In genomic region chr2:200349868-200350267, GRCh38 we compare ENCODE assay signal across 24 cellular contexts. TPM values are rescaled to one million over a fixed set of nuclear protein-coding genes. Genes with fewer than 3 reads are reported as not detected.
DNase-seq lines count a peak whose midpoint lies in the region; ATAC-seq and TF ChIP-seq lines count a peak whose summit lies in the region.
"Had no signal": no experiment of that assay in that cellular context is flagged by ENCODE, and none has a peak within 500 bp of the region (broad histone marks: within the 10 kb centered on the region; RNA-seq: fewer than 3 reads in every experiment).

No MANE protein-coding gene starts in this region.

- no peaks in the 10 kb centered on the region for H3K9me3 ChIP-seq in BLaER1
- H3K9me3 ChIP-seq in IMR-90 (ENCODE audit: control insufficient read depth, insufficient read depth, low read length): no peaks in the 10 kb centered on the region
- H3K9me3 ChIP-seq in neural progenitor cell (ENCODE audit: low read depth): no peaks in the 10 kb centered on the region
- no peaks in the 10 kb centered on the region for H3K9me3 ChIP-seq in heart left ventricle
- H3K9me3 ChIP-seq: SK-N-SH had no signal

- peak overlapping the region; percentile 30 for H2BK5ac ChIP-seq in IMR-90 (ENCODE audit: low read depth, low read length, poor library complexity, severe bottlenecking)

- peaks cover 5% of the 10 kb centered on the region for H3K9me3 Mint-ChIP-seq in neural progenitor cell
- H3K9me3 Mint-ChIP-seq: CD14-positive monocyte; CD8-positive, alpha-beta memory T cell had no signal

- H4K5ac ChIP-seq in IMR-90 (ENCODE audit: low read depth, low read length): no peak overlapping the region; the same call in 1 of the 2 replicates

- peak overlapping the region; percentile 7 for H3K27ac Mint-ChIP-seq in neural progenitor cell
- H3K27ac Mint-ChIP-seq: B cell; CD8-positive, alpha-beta memory T cell had no signal

- H3K27me3 Mint-ChIP-seq in neural progenitor cell (ENCODE audit: insufficient read depth, low read depth): peaks cover 2% of the 10 kb centered on the region

- BruUV-seq in IMR-90 (replicated peaks; lab: Mats Ljungman, UMichigan): no TSS peak

- H3K27ac ChIP-seq in BLaER1 (no peak overlapping the region), IMR-90 (ENCODE audit: insufficient read depth, low read length) (peak overlapping the region; percentile 3; the same call in 1 of the 2 replicates), neural progenitor cell (no peak overlapping the region), heart left ventricle (no peak overlapping the region)
- H3K27ac ChIP-seq: 22Rv1, HL-60 had no signal

- H3K56ac ChIP-seq in IMR-90 (ENCODE audit: extremely low read depth, insufficient read depth, low read length): no peak overlapping the region

- WGBS in IMR-90 (ENCODE audit: extremely low coverage in 2 of 2, insufficient read length in 1 of 2), 2 experiments: no CpG with 5 or more reads among the region's 3 CpGs
- WGBS in heart left ventricle, 4 donors: 94 to 98% (median 96%) methylated on average over 3 of the region's 3 CpGs

- H3K36me3 ChIP-seq in BLaER1: no peaks in the 10 kb centered on the region
- peaks cover 15% of the 10 kb centered on the region for H3K36me3 ChIP-seq in IMR-90 (ENCODE audit: control insufficient read depth, insufficient read depth, low read length)
- no peaks in the 10 kb centered on the region for H3K36me3 ChIP-seq in neural progenitor cell
- H3K36me3 ChIP-seq in heart left ventricle: no peaks in the 10 kb centered on the region

- no peak overlapping the region; the same call in 1 of the 2 replicates for H3K14ac ChIP-seq in IMR-90 (replicated peaks; ENCODE audit: low read depth, low read length)

- no peak overlapping the region for H2AFZ ChIP-seq in IMR-90 (replicated peaks; ENCODE audit: low read length, poor library complexity)
- H2AFZ ChIP-seq in neural progenitor cell (replicated peaks): no peak overlapping the region

- peaks cover 32 to 89% of the 10 kb centered on the region in 2 experiments for H3K79me1 ChIP-seq in IMR-90 (ENCODE audit: low read depth in 1 of 2, low read length in 2 of 2)

- POLR2A ChIA-PET in IMR-90 (lab: Charles Lee; ENCODE audit: unreplicated experiment): no interaction called here

- H3K9me1 ChIP-seq in IMR-90 (ENCODE audit: insufficient read depth, low read length): peaks cover 20% of the 10 kb centered on the region

- H3K4me2 ChIP-seq in BLaER1 (peak overlapping the region; percentile 46), IMR-90 (ENCODE audit: low read depth, low read length) (no peak overlapping the region), neural progenitor cell (no peak overlapping the region)
- H3K4me2 ChIP-seq: SK-N-SH had no signal

- H4K20me1 ChIP-seq in BLaER1 (no peaks in the 10 kb centered on the region), IMR-90 (ENCODE audit: insufficient read depth, low read length) (peaks cover 34% of the 10 kb centered on the region; the same call in 1 of the 2 replicates), neural progenitor cell (ENCODE audit: low read depth) (no peaks in the 10 kb centered on the region)

- TF ChIP-seq POLR2A in IMR-90 (IDR thresholded peaks at IDR 0.05; ENCODE audit: low read depth, low read length) (no peak), heart left ventricle (IDR thresholded peaks at IDR 0.05) (no peak)

- no peak overlapping the region; the same call in 1 of the 2 replicates for H3K18ac ChIP-seq in IMR-90 (ENCODE audit: low read depth, low read length)

- H3K36me3 Mint-ChIP-seq in neural progenitor cell: peaks cover 15% of the 10 kb centered on the region

- intact Hi-C loops in IMR-90 (cut with micrococcal nuclease) (no loop called here), heart left ventricle (cut with DNase I) (no loop called here)

- H2BK120ac ChIP-seq in IMR-90 (ENCODE audit: low read depth, low read length): no peak overlapping the region

- no peak overlapping the region for H2AK9ac ChIP-seq in IMR-90 (replicated peaks; ENCODE audit: low read depth, low read length, poor library complexity)

- no peak overlapping the region for H3K4ac ChIP-seq in IMR-90 (ENCODE audit: low read depth, low read length)

- H3F3A ChIP-seq in neural progenitor cell (ENCODE audit: low read depth): peaks cover 21% of the 10 kb centered on the region

- H3K4me1 Mint-ChIP-seq in neural progenitor cell: peaks cover 54% of the 10 kb centered on the region
- H3K4me1 Mint-ChIP-seq: B cell; CD14-positive monocyte; CD8-positive, alpha-beta memory T cell had no signal

- TF ChIP-seq RAD21 in IMR-90 (IDR thresholded peaks at IDR 0.05; ENCODE audit: low read length): no peak

- H3K4me3 ChIP-seq in BLaER1: no peak overlapping the region
- H3K4me3 ChIP-seq in IMR-90 (ENCODE audit: insufficient read depth, low read depth, low read length): no peak overlapping the region
- H3K4me3 ChIP-seq in neural progenitor cell: no peak overlapping the region
- H3K4me3 ChIP-seq in heart left ventricle: no peak overlapping the region

- peak overlapping the region in 1 of 2 experiments; percentile 31; a peak in 1 of 4 replicates for H4K8ac ChIP-seq in IMR-90 (ENCODE audit: low read depth in 2 of 2, low read length in 2 of 2)

- H3K9ac ChIP-seq in BLaER1: no peak overlapping the region
- no peak overlapping the region for H3K9ac ChIP-seq in IMR-90 (ENCODE audit: low read depth, low read length)
- no peak overlapping the region for H3K9ac ChIP-seq in neural progenitor cell
- H3K9ac ChIP-seq: SK-N-SH had no signal

- dilution Hi-C loops in IMR-90 (cut with HindIII; ENCODE audit: low sequenced_read_pairs, unreplicated experiment): no loop called here

- ATAC-seq in IMR-90 (ENCODE audit: low read depth): no peak
- peak; percentile 8 for ATAC-seq in left lobe of liver
- no peak for ATAC-seq in heart left ventricle

- H3K4me1 ChIP-seq in BLaER1: peaks cover 9% of the 10 kb centered on the region
- H3K4me1 ChIP-seq in IMR-90 (ENCODE audit: control insufficient read depth, insufficient read depth, low read length): peaks cover 28% of the 10 kb centered on the region
- H3K4me1 ChIP-seq in neural progenitor cell: peaks cover 35% of the 10 kb centered on the region
- peaks cover 0 to 52% (median 27%) of the 10 kb centered on the region in 12 donors for H3K4me1 ChIP-seq in heart left ventricle

- no peak overlapping the region for H3K23ac ChIP-seq in IMR-90 (ENCODE audit: low read depth, low read length)

- H3K27me3 ChIP-seq in BLaER1 (no peaks in the 10 kb centered on the region), IMR-90 (ENCODE audit: control insufficient read depth, insufficient read depth, low read length) (no peaks in the 10 kb centered on the region), neural progenitor cell (no peaks in the 10 kb centered on the region), heart left ventricle (no peaks in the 10 kb centered on the region)

- H3K4me3 Mint-ChIP-seq in neural progenitor cell: no peak overlapping the region
- H3K4me3 Mint-ChIP-seq: B cell; CD14-positive monocyte; CD8-positive, alpha-beta memory T cell had no signal

- H2AK5ac ChIP-seq in IMR-90 (ENCODE audit: low read depth, low read length): peak overlapping the region; percentile 11; the same call in 1 of the 2 replicates

- H4K91ac ChIP-seq in IMR-90 (ENCODE audit: insufficient read depth, low read depth, low read length): peak overlapping the region; percentile 26; the same call in 1 of the 2 replicates

- no peak overlapping the region for H2BK20ac ChIP-seq in IMR-90 (ENCODE audit: low read depth, low read length)

- no peak for DNase-seq in IMR-90
- no peak for DNase-seq in left lobe of liver (ENCODE audit: low spot score)
- DNase-seq in neural progenitor cell (ENCODE audit: low spot score): no peak
- DNase-seq in heart left ventricle: no peak
- DNase-seq in activated CD4-positive, CD25-positive, alpha-beta regulatory T cell treated with anti-CD3 and anti-CD28 coated beads, Interleukin-2, amount 50 U/mL, for 72 hours: no peak
- DNase-seq in NCI-H82 (lab: John Stamatoyannopoulos, UW): no peak
- no peak for DNase-seq in HK-2 (ENCODE audit: unreplicated experiment)
- DNase-seq: CD8-positive, alpha-beta memory T cell; DMS153; HCEC 1CT; Karpas-422; NCI-H1092; NCI-H1417 treated with DMSO at 0.1 percent for 48 hours; NCI-H1694 treated with DMSO at 0.1 percent for 48 hours; NCI-H2081 treated with DMSO at 0.1 percent for 48 hours; NCI-H2171; NCI-H226; NCI-H510A; SK-N-SH had no signal

- TF ChIP-seq CTCF in IMR-90 (conservative IDR thresholded peaks at IDR 0.05; ENCODE audit: low read depth, low read length): no peak
- TF ChIP-seq CTCF in neural progenitor cell (IDR thresholded peaks at IDR 0.05): no peak
- TF ChIP-seq CTCF in heart left ventricle (IDR thresholded peaks at IDR 0.05): no peak

- H3K79me2 ChIP-seq in neural progenitor cell (ENCODE audit: low read depth): no peaks in the 10 kb centered on the region

- CTCF ChIA-PET in IMR-90 (lab: Yijun Ruan, JAX): no interaction called here

- no peak overlapping the region for H2BK15ac ChIP-seq in IMR-90 (ENCODE audit: low read depth, low read length)

- in situ Hi-C loops in IMR-90 (cut with MboI; ENCODE audit: low sequenced_read_pairs): no loop called here

TF ChIP-seq in IMR-90, 13 proteins besides CTCF, POLR2A, EP300 and RAD21:
- TF ChIP-seq ELK1 (IDR thresholded peaks at IDR 0.05; ENCODE audit: borderline replicate concordance, low read depth, low read length): no peak
- no peak for TF ChIP-seq MAZ (IDR thresholded peaks at IDR 0.05; ENCODE audit: borderline replicate concordance, low read depth, low read length)
- TF ChIP-seq CEBPB (IDR thresholded peaks at IDR 0.05; ENCODE audit: low read depth, low read length): no peak
- no peak for TF ChIP-seq NFE2L2 (IDR thresholded peaks at IDR 0.05; ENCODE audit: low read depth, low read length)

RNA-seq across cellular contexts. Expression of gene SPATS2L, which starts 43.4 kb away (rescaled TPM):
- total RNA-seq in IMR-90 (2012; rRNA removed): 118 and 145 TPM in 2 replicates
- 155 and 175 TPM in 2 replicates for polyA plus RNA-seq in IMR-90 (2012; rRNA removed)
- polyA plus RNA-seq in IMR-90 (2012; cell fraction: cytosol; rRNA removed): 85.4 and 86.8 TPM in 2 replicates
- polyA plus RNA-seq in IMR-90 (2012; cell fraction: nucleus; rRNA removed; ENCODE audit: low replicate concordance): 65.5 and 124 TPM in 2 replicates
- 66.8 TPM for total RNA-seq in left lobe of liver
- 18.5 and 29.1 TPM in 2 replicates for total RNA-seq in neural progenitor cell (ENCODE audit: low replicate concordance)
- 100 to 1,000 TPM in 5 of 9 donors, 10 to 100 TPM in 4; 69.7 to 177 (median 102) TPM for total RNA-seq in heart left ventricle
- polyA plus RNA-seq in heart left ventricle: 100 to 1,000 TPM in 1 of 2 donors, 10 to 100 TPM in 1; 34.9 to 153 TPM
